Comparison of ENCODE assay signal across 8 cellular contexts in the genomic region with DNA sequence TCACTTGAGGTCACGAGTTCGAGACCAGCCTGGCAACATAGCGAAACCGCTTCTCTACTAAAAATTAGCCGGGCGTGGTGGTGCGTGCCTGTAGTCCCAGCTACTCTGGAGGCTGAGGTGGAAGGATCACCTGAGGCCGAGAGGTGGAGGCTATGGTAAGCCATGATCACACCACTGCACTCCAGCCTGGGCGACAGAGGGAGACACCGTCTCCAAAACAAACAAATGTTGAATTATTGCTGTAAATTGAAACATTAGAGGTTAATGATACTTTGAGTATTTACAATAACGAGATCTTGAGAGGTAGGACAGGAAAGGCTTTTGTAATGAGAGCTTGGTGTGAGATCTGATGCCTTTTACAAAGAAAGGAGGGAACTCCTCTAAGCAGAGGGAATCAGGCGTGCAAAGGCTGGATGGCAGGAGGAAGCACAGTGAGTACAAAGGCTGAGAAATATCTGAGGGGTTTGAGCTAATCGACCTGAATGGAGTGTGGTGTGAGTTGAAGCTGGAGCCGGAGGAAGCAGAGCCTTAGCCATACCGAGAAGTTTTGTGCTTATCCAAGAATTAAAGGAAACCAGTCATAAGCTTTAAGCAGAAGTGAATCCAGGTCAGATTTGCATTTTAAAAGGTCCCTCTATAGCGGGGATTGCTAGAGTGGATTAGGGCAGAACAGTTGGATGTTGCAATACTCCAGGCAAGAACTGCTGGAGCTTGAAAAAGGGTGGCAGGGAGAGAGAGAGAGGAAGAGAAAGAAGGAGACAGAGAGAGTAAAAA. TPM values are rescaled to one million over a fixed set of nuclear protein-coding genes. Genes with fewer than 3 reads are reported as not detected.
DNase-seq lines count a peak whose midpoint lies in the region; ATAC-seq and TF ChIP-seq lines count a peak whose summit lies in the region.

No MANE protein-coding gene starts in this region.

- H3K79me2 ChIP-seq in parathyroid adenoma: peaks cover 23% of the 10 kb centered on the region

- H3K27ac ChIP-seq in WERI-Rb-1: peak overlapping the region; percentile 99
- H3K27ac ChIP-seq in parathyroid adenoma: peak overlapping the region; percentile 80

- H3K27me3 ChIP-seq in WERI-Rb-1 (ENCODE audit: insufficient read depth, low read depth, severe bottlenecking): no peaks in the 10 kb centered on the region
- no peaks in the 10 kb centered on the region for H3K27me3 ChIP-seq in parathyroid adenoma (ENCODE audit: control insufficient read depth, insufficient read depth, low read length)

- H3K4me3 ChIP-seq in WERI-Rb-1 (ENCODE audit: low read depth, low read length) (peak overlapping the region; percentile 96), fibroblast of villous mesenchyme (ENCODE audit: low read depth, low read length) (peak overlapping the region; percentile 82), parathyroid adenoma (ENCODE audit: low read depth, low read length) (peak overlapping the region; percentile 89)

- TF ChIP-seq CTCF in WERI-Rb-1 (IDR thresholded peaks at IDR 0.05; ENCODE audit: low read depth, low read length): no peak
- TF ChIP-seq CTCF in fibroblast of villous mesenchyme (IDR thresholded peaks at IDR 0.05; ENCODE audit: insufficient read depth, low read depth, low read length): no peak
- no peak for TF ChIP-seq CTCF in parathyroid adenoma (IDR thresholded peaks at IDR 0.05)

- H3K9ac ChIP-seq in parathyroid adenoma: no peak overlapping the region

- H2AFZ ChIP-seq in parathyroid adenoma: peak overlapping the region; percentile 97

- H3K4me2 ChIP-seq in parathyroid adenoma (ENCODE audit: low read length): peak overlapping the region; percentile 91

- DNase-seq in EL: peak; percentile 32
- peak; percentile 82 for DNase-seq in NAMALWA (ENCODE audit: low spot score)
- DNase-seq in WERI-Rb-1: peak; percentile 45
- DNase-seq in fibroblast of villous mesenchyme (ENCODE audit: low read depth): peak; percentile 86
- DNase-seq in inferior parietal cortex (ENCODE audit: extremely low spot score): no peak
- DNase-seq in activated gamma-delta T cell (lab: John Stamatoyannopoulos, UW): no peak

- H3K9me3 ChIP-seq in WERI-Rb-1 (ENCODE audit: severe bottlenecking): no peaks in the 10 kb centered on the region
- no peaks in the 10 kb centered on the region for H3K9me3 ChIP-seq in parathyroid adenoma (ENCODE audit: control insufficient read depth, low read length)

- ATAC-seq in GM21381 (IDR thresholded peaks at IDR 0.05; ENCODE audit: unreplicated experiment): no peak

- H3K4me1 ChIP-seq in parathyroid adenoma: peaks cover 8% of the 10 kb centered on the region

- H3K36me3 ChIP-seq in WERI-Rb-1: peaks cover 42% of the 10 kb centered on the region
- H3K36me3 ChIP-seq in parathyroid adenoma (ENCODE audit: control insufficient read depth, insufficient read depth, low read length): no peaks in the 10 kb centered on the region

RNA-seq across cellular contexts. Expression of a gene that starts 1.1 kb away (rescaled TPM):
- 28.3 and 38.0 TPM in 2 replicates for total RNA-seq in fibroblast of villous mesenchyme

RNA-seq across cellular contexts. Expression of a gene that starts 1.2 kb away (rescaled TPM):
- 16.4 and 17.7 TPM in 2 replicates for total RNA-seq in fibroblast of villous mesenchyme

RNA-seq across cellular contexts. Expression of a gene that starts 12.5 kb away (rescaled TPM):
- 39.9 and 41.5 TPM in 2 replicates for total RNA-seq in fibroblast of villous mesenchyme

RNA-seq across cellular contexts. Expression of a gene that starts 21.3 kb away (rescaled TPM):
- total RNA-seq in fibroblast of villous mesenchyme: not detected in 2 replicates

RNA-seq across cellular contexts. Expression of a gene that starts 43.3 kb away (rescaled TPM):
- total RNA-seq in fibroblast of villous mesenchyme: under 0.01 and 0.86 TPM in 2 replicates

Comparison
In these comparisons a context has a peak if more than half of its experiments do, and no peak if none do; other contexts are left out.
1. DNase-seq: peak in EL (single experiment), NAMALWA (single experiment), WERI-Rb-1 (single experiment) and fibroblast of villous mesenchyme (single experiment); none in inferior parietal cortex (single experiment) and activated gamma-delta T cell (single experiment).
2. Peak in every context shown above with its lines, with median percentiles within 50 percentile points of each other: H3K4me3 ChIP-seq.